3 cellular contexts compared by ENCODE assay signal in the genomic region with DNA sequence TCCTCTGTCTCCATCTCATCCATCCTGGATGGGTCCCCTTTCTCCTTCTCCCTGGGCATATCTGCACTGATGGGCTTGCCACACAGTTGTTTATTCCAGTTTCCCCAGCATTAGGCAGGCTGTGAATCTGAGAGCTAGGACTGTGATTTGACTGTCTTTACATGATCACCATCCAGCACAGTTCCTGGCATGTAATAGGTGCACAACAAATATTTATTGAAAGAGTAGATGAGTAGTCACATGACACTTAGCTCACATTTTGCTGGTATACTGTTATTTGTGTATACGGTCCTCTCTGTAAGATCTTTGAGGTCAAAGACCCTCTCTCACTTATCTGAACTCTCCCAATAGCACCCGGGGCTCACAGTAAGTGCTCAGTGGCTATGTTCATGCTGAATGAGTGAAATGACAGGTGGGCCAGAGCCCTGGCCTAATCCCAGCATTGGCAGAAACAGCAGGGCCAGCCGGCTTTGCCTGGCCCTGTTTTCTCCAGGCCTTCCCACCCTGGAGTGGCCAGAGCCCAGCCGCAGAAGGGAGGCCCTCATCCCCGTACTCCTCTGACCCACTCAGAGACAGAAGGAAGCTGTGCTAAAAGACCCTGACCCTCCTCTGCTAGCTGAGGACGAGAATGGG.
TF ChIP-seq lines count a peak whose summit lies in the region.

No MANE protein-coding gene starts in this region.

TF ChIP-seq in HEK293, 187 proteins besides CTCF, POLR2A, EP300 and RAD21:
- TF ChIP-seq ZNF426 (tag by site-specific recombination; IDR thresholded peaks at IDR 0.05) (no peak), ZNF664 (tag by site-specific recombination; IDR thresholded peaks at IDR 0.05) (peak; percentile 55; the same call in 1 of the 2 replicates), SP3 (tag by site-specific recombination; IDR thresholded peaks at IDR 0.05) (no peak)
TF ChIP-seq in HEK293: peak in this region for 1.

TF ChIP-seq in K562, 482 proteins besides CTCF, POLR2A, EP300 and RAD21:
- TF ChIP-seq TFE3 (CRISPR knock-in tag; IDR thresholded peaks at IDR 0.05) (peak; percentile 75), ZNF121 (CRISPR knock-in tag; conservative IDR thresholded peaks at IDR 0.05) (no peak)

TF ChIP-seq in SK-N-SH, 30 proteins besides CTCF, POLR2A, EP300 and RAD21:
- TF ChIP-seq MEF2A (IDR thresholded peaks at IDR 0.05; ENCODE audit: borderline replicate concordance, low read depth) (no peak), POLR2AphosphoS5 (IDR thresholded peaks at IDR 0.05; ENCODE audit: low read depth, low read length) (no peak), TEAD4 (IDR thresholded peaks at IDR 0.05; ENCODE audit: borderline replicate concordance, insufficient read depth) (no peak), RXRA (IDR thresholded peaks at IDR 0.05; ENCODE audit: borderline replicate concordance, low read depth) (no peak), FOXJ3 (CRISPR knock-in tag; IDR thresholded peaks at IDR 0.05) (no peak), GATA2 (CRISPR knock-in tag; IDR thresholded peaks at IDR 0.05) (no peak)
- TF ChIP-seq, protein P1, sequence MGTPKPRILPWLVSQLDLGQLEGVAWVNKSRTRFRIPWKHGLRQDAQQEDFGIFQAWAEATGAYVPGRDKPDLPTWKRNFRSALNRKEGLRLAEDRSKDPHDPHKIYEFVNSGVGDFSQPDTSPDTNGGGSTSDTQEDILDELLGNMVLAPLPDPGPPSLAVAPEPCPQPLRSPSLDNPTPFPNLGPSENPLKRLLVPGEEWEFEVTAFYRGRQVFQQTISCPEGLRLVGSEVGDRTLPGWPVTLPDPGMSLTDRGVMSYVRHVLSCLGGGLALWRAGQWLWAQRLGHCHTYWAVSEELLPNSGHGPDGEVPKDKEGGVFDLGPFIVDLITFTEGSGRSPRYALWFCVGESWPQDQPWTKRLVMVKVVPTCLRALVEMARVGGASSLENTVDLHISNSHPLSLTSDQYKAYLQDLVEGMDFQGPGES (IDR thresholded peaks at IDR 0.05; ENCODE audit: low read depth, low read length): no peak
- TF ChIP-seq, protein P2, sequence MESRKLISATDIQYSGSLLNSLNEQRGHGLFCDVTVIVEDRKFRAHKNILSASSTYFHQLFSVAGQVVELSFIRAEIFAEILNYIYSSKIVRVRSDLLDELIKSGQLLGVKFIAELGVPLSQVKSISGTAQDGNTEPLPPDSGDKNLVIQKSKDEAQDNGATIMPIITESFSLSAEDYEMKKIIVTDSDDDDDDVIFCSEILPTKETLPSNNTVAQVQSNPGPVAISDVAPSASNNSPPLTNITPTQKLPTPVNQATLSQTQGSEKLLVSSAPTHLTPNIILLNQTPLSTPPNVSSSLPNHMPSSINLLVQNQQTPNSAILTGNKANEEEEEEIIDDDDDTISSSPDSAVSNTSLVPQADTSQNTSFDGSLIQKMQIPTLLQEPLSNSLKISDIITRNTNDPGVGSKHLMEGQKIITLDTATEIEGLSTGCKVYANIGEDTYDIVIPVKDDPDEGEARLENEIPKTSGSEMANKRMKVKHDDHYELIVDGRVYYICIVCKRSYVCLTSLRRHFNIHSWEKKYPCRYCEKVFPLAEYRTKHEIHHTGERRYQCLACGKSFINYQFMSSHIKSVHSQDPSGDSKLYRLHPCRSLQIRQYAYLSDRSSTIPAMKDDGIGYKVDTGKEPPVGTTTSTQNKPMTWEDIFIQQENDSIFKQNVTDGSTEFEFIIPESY (IDR thresholded peaks at IDR 0.05; ENCODE audit: borderline replicate concordance, low read depth): no peak
